ENCODE assay signal across 17 cellular contexts in genomic region chr17:42272162-42272561, GRCh38. TPM values are rescaled to one million over a fixed set of nuclear protein-coding genes. Genes with fewer than 3 reads are reported as not detected.
DNase-seq lines count a peak whose midpoint lies in the region; ATAC-seq and TF ChIP-seq lines count a peak whose summit lies in the region.
"Had no signal": no experiment of that assay in that cellular context is flagged by ENCODE, and none has a peak within 500 bp of the region (broad histone marks: within the 10 kb centered on the region; RNA-seq: fewer than 3 reads in every experiment).

No MANE protein-coding gene starts in this region.

- H3K27ac ChIP-seq in subcutaneous abdominal adipose tissue (ENCODE audit: low read depth, low read length) (peak overlapping the region; percentile 58), ovary (no peak overlapping the region)
- H3K27ac ChIP-seq: parathyroid adenoma, SJSA1 had no signal

- CTCF ChIA-PET in activated naive CD4-positive, alpha-beta T cell treated with anti-CD3 and anti-CD28 coated beads for 36 hours (lab: Charles Lee), result interaction anchor here (0.6 to 8.1 kb wide), 4 partner anchors 22 to 309 kb away, joined by 3 to 46 read pairs (median 14); no protein-coding TSS in a partner anchor

- DNase-seq in activated naive CD4-positive, alpha-beta T cell treated with anti-CD3 and anti-CD28 coated beads for 36 hours, result no peak
- no peak for DNase-seq in activated naive CD4-positive, alpha-beta T cell treated with Interleukin-2 at 50 U/mL for 16 hours
- DNase-seq in T-helper 17 cell, result no peak
- no peak for DNase-seq in effector memory CD8-positive, alpha-beta T cell
- no peak for DNase-seq in ovary
- no peak for DNase-seq in G401 (ENCODE audit: low spot score)
- DNase-seq: activated CD8-positive, alpha-beta memory T cell treated with anti-CD3 and anti-CD28 coated beads for 24 hours; left cardiac atrium; mucosa of descending colon; NCI-H446 treated with DMSO at 0.1 percent for 48 hours; stimulated activated naive CD4-positive, alpha-beta T cell treated with Interleukin-2 at 50 U/mL for 16 hours; uterus had no signal

- H3K4me1 ChIP-seq in subcutaneous abdominal adipose tissue (ENCODE audit: control insufficient read depth in 5 of 5, insufficient read depth in 5 of 5, low read length in 5 of 5) (peaks cover 9 to 80% (median 62%) of the 10 kb centered on the region in 5 donors), ovary (ENCODE audit: insufficient read depth) (peaks cover 7% of the 10 kb centered on the region)
- H3K4me1 ChIP-seq: uterus had no signal

- H3K36me3 ChIP-seq in subcutaneous abdominal adipose tissue (ENCODE audit: control insufficient read depth in 5 of 5, insufficient read depth in 5 of 5, low read length in 5 of 5) (no peaks in the 10 kb centered on the region), ovary (no peaks in the 10 kb centered on the region)
- H3K36me3 ChIP-seq: uterus had no signal

- peak overlapping the region; percentile 97 for H3K27ac Mint-ChIP-seq in activated naive CD4-positive, alpha-beta T cell treated with anti-CD3 and anti-CD28 coated beads for 36 hours
- peak overlapping the region; percentile 100 for H3K27ac Mint-ChIP-seq in T-helper 17 cell
- H3K27ac Mint-ChIP-seq in effector memory CD8-positive, alpha-beta T cell, result peak overlapping the region; percentile 93 to 97

- intact Hi-C loops in activated naive CD4-positive, alpha-beta T cell treated with anti-CD3 and anti-CD28 coated beads for 36 hours (cut with micrococcal nuclease), result loop anchor here (2.0 to 10.0 kb wide), 3 partner anchors 49 to 900 kb away; partner anchors contain the start of genes KLHL11 and NBR1
- intact Hi-C loops in ovary (cut with DNase I), result no loop called here

- ATAC-seq in T-helper 17 cell, result peak; percentile 7
- no peak for ATAC-seq in effector memory CD8-positive, alpha-beta T cell (replicated peaks)
- no peak for ATAC-seq in HG03457 (IDR thresholded peaks at IDR 0.05; ENCODE audit: unreplicated experiment)
- ATAC-seq: left cardiac atrium, mucosa of descending colon had no signal

- H3K27me3 ChIP-seq in subcutaneous abdominal adipose tissue (ENCODE audit: control insufficient read depth in 5 of 5, insufficient read depth in 4 of 5, low read length in 5 of 5), result no peaks in the 10 kb centered on the region
- no peaks in the 10 kb centered on the region for H3K27me3 ChIP-seq in ovary
- H3K27me3 ChIP-seq: SJSA1, uterus had no signal

- TF ChIP-seq POLR2A in ovary (IDR thresholded peaks at IDR 0.05), result no peak

- H3K4me3 Mint-ChIP-seq in activated naive CD4-positive, alpha-beta T cell treated with anti-CD3 and anti-CD28 coated beads for 36 hours, result peak overlapping the region; percentile 72
- H3K4me3 Mint-ChIP-seq in T-helper 17 cell, result peak overlapping the region; percentile 100
- peak overlapping the region; percentile 89 to 92 for H3K4me3 Mint-ChIP-seq in effector memory CD8-positive, alpha-beta T cell

- WGBS in ovary, 3 donors, result 66 to 83% (median 70%) methylated on average over 4 of the region's 4 CpGs

- no peaks in the 10 kb centered on the region for H3K27me3 Mint-ChIP-seq in activated naive CD4-positive, alpha-beta T cell treated with anti-CD3 and anti-CD28 coated beads for 36 hours (ENCODE audit: low read depth)
- no peaks in the 10 kb centered on the region for H3K27me3 Mint-ChIP-seq in T-helper 17 cell
- no peaks in the 10 kb centered on the region for H3K27me3 Mint-ChIP-seq in effector memory CD8-positive, alpha-beta T cell

- H3K4me1 Mint-ChIP-seq in activated naive CD4-positive, alpha-beta T cell treated with anti-CD3 and anti-CD28 coated beads for 36 hours (ENCODE audit: low read depth), result peaks cover 64% of the 10 kb centered on the region
- peaks cover 59% of the 10 kb centered on the region for H3K4me1 Mint-ChIP-seq in T-helper 17 cell
- peaks cover 47 to 73% of the 10 kb centered on the region in 2 donors for H3K4me1 Mint-ChIP-seq in effector memory CD8-positive, alpha-beta T cell (ENCODE audit: low read depth in 2 of 2)

- peaks cover 32% of the 10 kb centered on the region for H3K36me3 Mint-ChIP-seq in activated naive CD4-positive, alpha-beta T cell treated with anti-CD3 and anti-CD28 coated beads for 36 hours (ENCODE audit: low read depth)
- H3K36me3 Mint-ChIP-seq in T-helper 17 cell (ENCODE audit: low read depth), result peaks cover 4% of the 10 kb centered on the region
- peaks cover 47% of the 10 kb centered on the region for H3K36me3 Mint-ChIP-seq in effector memory CD8-positive, alpha-beta T cell (ENCODE audit: insufficient read depth)

- TF ChIP-seq CTCF in ovary (IDR thresholded peaks at IDR 0.05), result no peak

- no peaks in the 10 kb centered on the region for H3K9me3 Mint-ChIP-seq in activated naive CD4-positive, alpha-beta T cell treated with anti-CD3 and anti-CD28 coated beads for 36 hours
- H3K9me3 Mint-ChIP-seq in effector memory CD8-positive, alpha-beta T cell, result no peaks in the 10 kb centered on the region

- in situ Hi-C loops in G401 (cut with HindIII; ENCODE audit: low sequenced_read_pairs), result no loop called here

- peak overlapping the region in 1 of 5 donors; percentile 15 for H3K9ac ChIP-seq in subcutaneous abdominal adipose tissue (ENCODE audit: low read length in 5 of 5)
- H3K9ac ChIP-seq: parathyroid adenoma had no signal

- H3K4me3 ChIP-seq in subcutaneous abdominal adipose tissue (ENCODE audit: low read depth in 1 of 5, low read length in 5 of 5), result no peak overlapping the region
- no peak overlapping the region for H3K4me3 ChIP-seq in ovary
- H3K4me3 ChIP-seq: mucosa of descending colon, SJSA1, smooth muscle cell, uterus had no signal

- H3K9me3 ChIP-seq in T-helper 17 cell (ENCODE audit: control insufficient read depth, low read length, poor library complexity, severe bottlenecking) (no peaks in the 10 kb centered on the region), subcutaneous abdominal adipose tissue (ENCODE audit: control insufficient read depth in 5 of 5, low read length in 5 of 5) (no peaks in the 10 kb centered on the region), ovary (no peaks in the 10 kb centered on the region)
- H3K9me3 ChIP-seq: mucosa of descending colon, uterus had no signal

- TF ChIP-seq EP300 in ovary (IDR thresholded peaks at IDR 0.05), result no peak

RNA-seq across cellular contexts. Expression of gene STAT5B, which starts 4.0 kb away (rescaled TPM):
- 100 to 1,000 TPM; 185 to 192 TPM for total RNA-seq in activated naive CD4-positive, alpha-beta T cell treated with anti-CD3 and anti-CD28 coated beads for 36 hours
- total RNA-seq in T-helper 17 cell (100 to 1,000 TPM; 202 to 225 TPM), ovary (100 to 1,000 TPM in 4 of 7 donors, 10 to 100 TPM in 3; 66.7 to 176 (median 128) TPM)
- 100 to 1,000 TPM in 1 of 2 donors, 10 to 100 TPM in 1; 66.1 to 108 TPM for polyA plus RNA-seq in ovary
- total RNA-seq in G401 (2014; rRNA removed; shearing (Covaris generic)), result 10.4 and 15.8 TPM in 2 replicates

RNA-seq across cellular contexts. Expression of gene STAT5A, which starts 16.1 kb away (rescaled TPM):
- 100 to 1,000 TPM; 165 to 174 TPM for total RNA-seq in activated naive CD4-positive, alpha-beta T cell treated with anti-CD3 and anti-CD28 coated beads for 36 hours
- total RNA-seq in T-helper 17 cell (100 to 1,000 TPM; 153 to 177 TPM), ovary (10 to 100 TPM; 43.1 to 82.8 (median 51.6) TPM)
- 10 to 100 TPM; 19.5 to 22.2 TPM for polyA plus RNA-seq in ovary
- 0.18 and 0.31 TPM in 2 replicates for total RNA-seq in G401 (2014; rRNA removed; shearing (Covaris generic))

Comparison
In these comparisons a context has a peak if more than half of its experiments do, and no peak if none do; other contexts are left out.
1. RNA of gene STAT5A, which starts 16.1 kb away (total RNA-seq): 153 to 177 TPM in T-helper 17 cell, 165 to 174 TPM in activated naive CD4-positive, alpha-beta T cell treated with anti-CD3 and anti-CD28 coated beads for 36 hours and 43.1 to 82.8 TPM in ovary; 0.18 to 0.31 TPM in G401; every median in the first group is over 10 times any median in the second.
2. Peak in every context shown above with its lines, with median percentiles within 50 percentile points of each other: H3K27ac Mint-ChIP-seq and H3K4me3 Mint-ChIP-seq.